ENCODE assay signal across 14 cellular contexts in the genomic region with DNA sequence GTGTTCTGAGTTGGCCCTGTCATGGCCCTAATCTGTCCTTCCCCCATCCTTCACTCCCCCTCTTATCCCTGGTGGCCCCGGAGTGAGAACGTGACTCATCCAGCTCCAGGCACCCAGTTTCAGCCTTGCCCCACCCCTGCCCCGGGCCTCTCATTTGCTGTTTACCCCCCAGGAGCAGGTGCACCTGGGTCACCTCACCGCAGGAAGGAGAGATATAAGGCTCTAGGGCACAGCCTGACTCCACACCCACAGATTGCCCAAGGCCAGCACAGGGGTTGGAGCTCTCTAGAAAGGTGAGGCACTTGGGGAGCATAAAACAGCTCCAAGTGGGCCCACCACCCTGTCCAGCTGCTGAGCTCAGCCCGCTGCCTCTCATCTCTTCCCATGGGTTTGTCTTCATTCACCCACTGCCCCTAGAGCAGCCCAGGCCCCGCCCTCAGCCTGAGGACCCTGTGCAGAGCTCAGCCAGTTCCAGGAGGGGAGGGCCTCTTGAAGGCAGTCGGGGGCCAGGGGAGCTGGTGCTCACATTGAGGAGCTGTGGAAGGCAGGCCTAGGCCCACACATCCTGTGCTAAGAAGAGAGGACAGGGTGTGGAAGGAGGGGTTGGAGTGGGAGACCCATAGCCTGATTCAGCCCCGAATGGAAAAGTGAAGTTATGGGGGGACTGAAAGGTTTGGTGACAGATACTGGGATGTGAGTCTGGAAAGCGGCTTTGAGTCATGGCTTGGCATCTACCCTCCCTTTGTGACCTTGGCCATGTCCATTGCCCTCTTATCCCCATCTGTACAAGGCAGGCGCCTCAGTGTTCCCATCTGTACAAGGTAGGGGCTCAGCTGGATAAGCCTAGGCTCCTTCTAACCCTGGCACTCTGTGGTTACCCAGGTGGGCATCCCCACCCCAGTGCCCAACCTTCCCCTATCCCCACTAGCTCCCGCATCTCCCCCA. TPM values are rescaled to one million over a fixed set of nuclear protein-coding genes. Genes with fewer than 3 reads are reported as not detected.
DNase-seq lines count a peak whose midpoint lies in the region; ATAC-seq and TF ChIP-seq lines count a peak whose summit lies in the region.
"Had no signal": no experiment of that assay in that cellular context is flagged by ENCODE, and none has a peak within 500 bp of the region (broad histone marks: within the 10 kb centered on the region; RNA-seq: fewer than 3 reads in every experiment).

No MANE protein-coding gene starts in this region.

- ATAC-seq in GM19023 (IDR thresholded peaks at IDR 0.05; ENCODE audit: unreplicated experiment) (no peak), HG03565 (IDR thresholded peaks at IDR 0.05; ENCODE audit: unreplicated experiment) (no peak)

- H3K27me3 ChIP-seq in Caco-2 (replicated peaks; ENCODE audit: control insufficient read depth, insufficient read depth, low read length) (no peaks in the 10 kb centered on the region), mammary epithelial cell (ENCODE audit: insufficient read depth, low read length) (no peaks in the 10 kb centered on the region)

- DNase-seq in Caco-2 (peak; percentile 74 to 90), NCI-H1092 treated with DMSO at 0.1 percent for 48 hours (lab: John Stamatoyannopoulos, UW) (peak; percentile 82), mammary epithelial cell (peak; percentile 78)
- no peak for DNase-seq in activated CD4-positive, CD25-positive, alpha-beta regulatory T cell treated with anti-CD3 and anti-CD28 coated beads, Interleukin-2, amount 50 U/mL, for 72 hours
- no peak for DNase-seq in activated CD4-positive, alpha-beta T cell treated with anti-CD3 and anti-CD28 coated beads, Interleukin-2, amount 50 U/mL, for 48 hours
- DNase-seq: activated T-cell treated with anti-CD3 and anti-CD28 coated beads for 4 hours, cortex of kidney, immature natural killer cell, SW 1271 had no signal

- H3K27ac Mint-ChIP-seq in Caco-2 (ENCODE audit: unreplicated experiment) = peak overlapping the region; percentile 89
- H3K27ac Mint-ChIP-seq: CD14-positive monocyte, immature natural killer cell had no signal

- intact Hi-C loops in Caco-2 (cut with micrococcal nuclease; ENCODE audit: unreplicated experiment) = loop anchor here (1.0 to 5.0 kb wide), 3 partner anchors 8 to 96 kb away; a partner anchor contains a TSS
- intact Hi-C loops in mammary epithelial cell (cut with micrococcal nuclease) = no loop called here

- dilution Hi-C loops in mammary epithelial cell (cut with HindIII; ENCODE audit: low sequenced_read_pairs) = loop anchor here (5.0 to 10.0 kb wide), 2 partner anchors 49 to 82 kb away; no protein-coding TSS in a partner anchor

- H3K27me3 Mint-ChIP-seq in Caco-2 (ENCODE audit: insufficient read depth, unreplicated experiment) = no peaks in the 10 kb centered on the region

- H3K9me3 Mint-ChIP-seq in Caco-2 (ENCODE audit: unreplicated experiment) = no peaks in the 10 kb centered on the region
- H3K9me3 Mint-ChIP-seq: immature natural killer cell had no signal

- H3K9ac ChIP-seq in mammary epithelial cell (ENCODE audit: insufficient read depth, low read length) = no peak overlapping the region

- H3K4me3 Mint-ChIP-seq in Caco-2 (ENCODE audit: unreplicated experiment) = peak overlapping the region; percentile 53
- H3K4me3 Mint-ChIP-seq: CD14-positive monocyte, immature natural killer cell had no signal

- H3K9me3 ChIP-seq in Caco-2 = no peaks in the 10 kb centered on the region
- H3K9me3 ChIP-seq in mammary epithelial cell (replicated peaks; ENCODE audit: insufficient read depth, low read length) = no peaks in the 10 kb centered on the region
- no peaks in the 10 kb centered on the region for H3K9me3 ChIP-seq in mesodermal cell (ENCODE audit: control insufficient read depth, low read length)

- no peak overlapping the region for H2AFZ ChIP-seq in mammary epithelial cell (ENCODE audit: low read depth, low read length)

- no peaks in the 10 kb centered on the region for H4K20me1 ChIP-seq in mammary epithelial cell (ENCODE audit: insufficient read depth, low read length)

- peak overlapping the region; percentile 65 for H3K27ac ChIP-seq in mammary epithelial cell (ENCODE audit: insufficient read depth, low read depth, low read length)
- H3K27ac ChIP-seq in mesodermal cell (ENCODE audit: low read depth, low read length, severe bottlenecking) = peak overlapping the region; percentile 72

- peaks cover 35% of the 10 kb centered on the region for H3K4me1 Mint-ChIP-seq in Caco-2 (ENCODE audit: low read depth, unreplicated experiment)
- H3K4me1 Mint-ChIP-seq: CD14-positive monocyte, immature natural killer cell had no signal

- H3K36me3 Mint-ChIP-seq in Caco-2 (ENCODE audit: insufficient read depth, unreplicated experiment) = no peaks in the 10 kb centered on the region
- H3K36me3 Mint-ChIP-seq: CD14-positive monocyte, immature natural killer cell had no signal

- BruUV-seq in Caco-2 (replicated peaks; lab: Mats Ljungman, UMichigan) (TSS peak; percentile 95), mammary epithelial cell (replicated peaks; lab: Mats Ljungman, UMichigan) (no TSS peak)

- no peaks in the 10 kb centered on the region for H3K79me2 ChIP-seq in mammary epithelial cell (ENCODE audit: insufficient read depth, low read length)

- WGBS in mammary epithelial cell (ENCODE audit: low coverage, missing lambda C conversion rate) = 51% methylated on average over 6 of the region's 11 CpGs
- 81 to 82% methylated on average over 8 to 9 of the region's 11 CpGs for WGBS in mesodermal cell (ENCODE audit: insufficient coverage in 2 of 2), 2 experiments

- CTCF ChIA-PET in Caco-2 (lab: Charles Lee) = interaction anchor here (0.6 to 1.9 kb wide), 7 partner anchors 21 to 110 kb away, joined by 3 to 6 read pairs (median 4); no protein-coding TSS in a partner anchor
- CTCF ChIA-PET in mammary epithelial cell (lab: Charles Lee; ENCODE audit: low non-redundant PET) = no interaction called here

- POLR2A ChIA-PET in Caco-2 (lab: Charles Lee) = interaction anchor here (0.5 to 3.5 kb wide), 6 partner anchors 31 to 430 kb away, joined by 3 to 50 read pairs (median 8); a partner anchor contains a TSS

- no peak overlapping the region for H3K4me2 ChIP-seq in mammary epithelial cell (ENCODE audit: insufficient read depth, low read depth, low read length)

- no peaks in the 10 kb centered on the region for H3K36me3 ChIP-seq in Caco-2 (ENCODE audit: control insufficient read depth, insufficient read depth, low read length)
- no peaks in the 10 kb centered on the region for H3K36me3 ChIP-seq in mammary epithelial cell (ENCODE audit: insufficient read depth, low read length)
- no peaks in the 10 kb centered on the region for H3K36me3 ChIP-seq in mesodermal cell (ENCODE audit: control insufficient read depth, insufficient read depth, low read length)

- in situ Hi-C loops in mammary epithelial cell (cut with MboI; ENCODE audit: low sequenced_read_pairs in 2 of 2) = no loop called here

- peaks cover 49% of the 10 kb centered on the region for H3K4me1 ChIP-seq in Caco-2
- peaks cover 25% of the 10 kb centered on the region for H3K4me1 ChIP-seq in mammary epithelial cell (ENCODE audit: insufficient read depth, low read length)
- peaks cover 22% of the 10 kb centered on the region for H3K4me1 ChIP-seq in mesodermal cell (ENCODE audit: control insufficient read depth, insufficient read depth, low read length, poor library complexity, severe bottlenecking)

- TF ChIP-seq CTCF in Caco-2 (IDR thresholded peaks at IDR 0.05; ENCODE audit: insufficient read depth in 1 of 2, low read depth in 1 of 2, low read length in 1 of 2, severe bottlenecking in 1 of 2, unreplicated experiment in 1 of 2) = no peak
- TF ChIP-seq CTCF in mammary epithelial cell (conservative IDR thresholded peaks at IDR 0.05 in 1 of 2, IDR thresholded peaks at IDR 0.05 in 1 of 2; ENCODE audit: extremely low read depth in 1 of 2, insufficient read depth in 1 of 2, low read depth in 1 of 2, low read length in 2 of 2) = no peak

- H3K4me3 ChIP-seq in Caco-2 (ENCODE audit: low read depth, low read length) (no peak overlapping the region), mammary epithelial cell (replicated peaks in 1 of 3; ENCODE audit: insufficient read depth in 1 of 3, low read depth in 2 of 3, low read length in 3 of 3) (no peak overlapping the region), mesodermal cell (ENCODE audit: extremely low read depth, insufficient read depth, low read length, poor library complexity, severe bottlenecking) (no peak overlapping the region)
- H3K4me3 ChIP-seq: skin epidermis had no signal

RNA-seq across cellular contexts. Expression of a gene that starts 16.1 kb away (rescaled TPM):
- total RNA-seq in Caco-2 (2022) (0.07 TPM in 2 replicates), mammary epithelial cell (not detected)
- polyA plus RNA-seq in mammary epithelial cell = 0.02 TPM
- not detected for polyA minus RNA-seq in mammary epithelial cell
- not detected for polyA plus RNA-seq in mesodermal cell (2013, experiment 1 of 2)
- not detected for polyA plus RNA-seq in mesodermal cell (2013, experiment 2 of 2)

RNA-seq across cellular contexts. Expression of a gene that starts 37.9 kb away (rescaled TPM):
- 25.0 and 27.8 TPM in 2 replicates for total RNA-seq in Caco-2 (2022)
- 10 to 100 TPM; 36.7 to 56.2 TPM for total RNA-seq in mammary epithelial cell
- 33.9 TPM for polyA plus RNA-seq in mammary epithelial cell
- polyA minus RNA-seq in mammary epithelial cell = 21.9 TPM
- polyA plus RNA-seq in mesodermal cell (2013, experiment 1 of 2) = 53.1 TPM
- polyA plus RNA-seq in mesodermal cell (2013, experiment 2 of 2) = 46.4 TPM

RNA-seq across cellular contexts. Expression of a gene that starts 53.8 kb away (rescaled TPM):
- total RNA-seq in Caco-2 (2022) (not detected in 2 replicates), mammary epithelial cell (not detected)
- polyA plus RNA-seq in mammary epithelial cell = 0.03 TPM
- polyA minus RNA-seq in mammary epithelial cell = not detected
- polyA plus RNA-seq in mesodermal cell (2013, experiment 1 of 2) = 0.74 TPM
- polyA plus RNA-seq in mesodermal cell (2013, experiment 2 of 2) = 0.51 TPM

Comparison
In these comparisons a context has a peak if more than half of its experiments do, and no peak if none do; other contexts are left out.
1. DNase-seq: peak in Caco-2 (2 of 2), NCI-H1092 treated with DMSO at 0.1 percent for 48 hours (single experiment) and mammary epithelial cell (single experiment); none in activated CD4-positive, CD25-positive, alpha-beta regulatory T cell treated with anti-CD3 and anti-CD28 coated beads, Interleukin-2, amount 50 U/mL, for 72 hours (single experiment) and activated CD4-positive, alpha-beta T cell treated with anti-CD3 and anti-CD28 coated beads, Interleukin-2, amount 50 U/mL, for 48 hours (0 of 2).